In genomic region chr6:149909701-149910470, GRCh38 we compare ENCODE assay signal across 33 cellular contexts. TPM values are rescaled to one million over a fixed set of nuclear protein-coding genes. Genes with fewer than 3 reads are reported as not detected.
"Had no signal": no experiment of that assay in that cellular context is flagged by ENCODE, and none has a peak within 500 bp of the region (broad histone marks: within the 10 kb centered on the region; RNA-seq: fewer than 3 reads in every experiment).

No MANE protein-coding gene starts in this region.

- H3K4me1 ChIP-seq: adrenal gland had no signal

- FAIRE-seq: bronchial epithelial cell, RCC 7860 had no signal

- H3K4me3 ChIP-seq: adrenal gland, MG63, PC-9 had no signal

- H3K9me3 ChIP-seq: adrenal gland, MG63 had no signal

- DNase-seq: activated B cell treated with CpG ODN at 0.5 μM for 24 hours; activated CD4-positive, alpha-beta memory T cell treated with anti-CD3 and anti-CD28 coated beads for 36 hours; activated CD4-positive, alpha-beta T cell treated with anti-CD3 and anti-CD28 coated beads for 4 hours; activated CD4-positive, alpha-beta T cell treated with anti-CD3 and anti-CD28 coated beads, Interleukin-2, amount 50 U/mL, for 1 hour; activated CD4-positive, CD25-positive, alpha-beta regulatory T cell treated with anti-CD3 and anti-CD28 coated beads, Interleukin-2, amount 50 U/mL, for 72 hours; activated gamma-delta T cell treated with Interleukin-2 at 50 U/mL for 16 hours; activated naive CD4-positive, alpha-beta T cell treated with anti-CD3 and anti-CD28 coated beads for 36 hours; activated T-cell treated with anti-CD3 and anti-CD28 coated beads, Interleukin-2, amount 50 U/mL, for 4 hours; Kasumi-1; KG1; MG63; NCI-H1092; NCI-H1436 treated with DMSO at 0.1 percent for 48 hours; NCI-H1694 treated with DMSO at 0.1 percent for 48 hours; NCI-H2029; NCI-H345; NCI-H526; NCI-H748 treated with DMSO at 0.1 percent for 48 hours; NK-92 treated with Interleukin-12 subunit alpha and Interleukin-12 subunit beta, amount 100 ng/mL, for 24 hours; PC-9; SW 1271; T-helper 1 cell; T-helper 2 cell; T-helper 9 cell had no signal

- H3K36me3 ChIP-seq: adrenal gland, MG63 had no signal

- H3K27me3 ChIP-seq: adrenal gland, MG63 had no signal

- H3K27ac ChIP-seq: adrenal gland, PC-9, RWPE1, VCaP had no signal

- ATAC-seq: activated naive CD4-positive, alpha-beta T cell treated with anti-CD3 and anti-CD28 coated beads, Interleukin-2, amount 50 U/mL, for 72 hours; activated T-cell treated with anti-CD3 and anti-CD28 coated beads, Interleukin-2, amount 50 U/mL, for 4 hours; Right ventricle myocardium inferior had no signal

RNA-seq across cellular contexts. Expression of gene RAET1E, which starts 12.0 kb away (rescaled TPM):
- total RNA-seq: activated B cell treated with CpG ODN at 0.5 μM for 24 hours; activated CD4-positive, alpha-beta memory T cell treated with anti-CD3 and anti-CD28 coated beads for 36 hours; activated naive CD4-positive, alpha-beta T cell treated with anti-CD3 and anti-CD28 coated beads for 36 hours; activated T-cell treated with anti-CD3 and anti-CD28 coated beads, Interleukin-2, amount 50 U/mL, for 4 hours; activated T-helper 1 cell treated with anti-CD3 and anti-CD28 coated beads, Interleukin-12 subunit alpha, Interleukin-12 subunit beta, Interleukin-2, Interleukin-4 antibody, amounts not matched to agents 30 ng/mL and 10 ng/mL and 1 ng/mL, durations not matched to agents 14 hours and 24 hours and 36 hours; OCI-LY7 had no signal

RNA-seq across cellular contexts. Expression of gene RAET1G, which starts 13.0 kb away (rescaled TPM):
- total RNA-seq: activated B cell treated with CpG ODN at 0.5 μM for 24 hours; activated CD4-positive, alpha-beta memory T cell treated with anti-CD3 and anti-CD28 coated beads for 36 hours; activated naive CD4-positive, alpha-beta T cell treated with anti-CD3 and anti-CD28 coated beads for 36 hours; activated naive CD4-positive, alpha-beta T cell treated with anti-CD3 and anti-CD28 coated beads, Interleukin-2, amount 50 U/mL, for 72 hours; activated T-cell treated with anti-CD3 and anti-CD28 coated beads, Interleukin-2, amount 50 U/mL, for 4 hours; OCI-LY7; PC-9 had no signal
